Comparison of ENCODE assay signal across 8 cellular contexts in the genomic region with DNA sequence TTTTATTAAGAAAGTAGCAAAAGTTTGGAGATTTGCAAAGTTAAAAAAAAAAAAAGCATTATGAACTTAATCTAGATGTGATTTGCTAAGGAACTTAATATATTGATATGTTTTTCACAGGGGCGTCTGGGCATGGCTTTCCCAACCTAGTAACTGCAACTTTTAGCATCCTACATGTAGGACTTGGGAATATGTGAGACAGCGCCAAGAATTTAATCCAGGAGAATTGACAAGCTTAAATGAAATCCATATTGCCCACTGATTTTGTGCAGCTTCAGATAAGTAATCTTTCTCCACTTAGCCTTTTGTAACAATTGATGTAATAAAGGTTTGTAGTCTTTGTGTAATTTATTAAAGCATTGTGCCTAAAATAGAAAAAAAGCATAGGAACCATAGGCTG. TPM values are rescaled to one million over a fixed set of nuclear protein-coding genes. Genes with fewer than 3 reads are reported as not detected.
DNase-seq lines count a peak whose midpoint lies in the region; ATAC-seq and TF ChIP-seq lines count a peak whose summit lies in the region.

No MANE protein-coding gene starts in this region.

- peaks cover 3 to 44% (median 27%) of the 10 kb centered on the region in 5 donors for H3K36me3 Mint-ChIP-seq in naive thymus-derived CD4-positive, alpha-beta T cell

- peak overlapping the region; percentile 94 for H3K27ac ChIP-seq in KOPT-K1 (ENCODE audit: low read depth, low read length, poor library complexity, severe bottlenecking)
- H3K27ac ChIP-seq in naive thymus-derived CD4-positive, alpha-beta T cell (ENCODE audit: low read depth, low read length): peak overlapping the region; percentile 97

- H3K27me3 ChIP-seq in BJ (ENCODE audit: control insufficient read depth, insufficient read depth, low read length): no peaks in the 10 kb centered on the region
- H3K27me3 ChIP-seq in naive thymus-derived CD4-positive, alpha-beta T cell (ENCODE audit: control insufficient read depth in 2 of 2, insufficient read depth in 2 of 2, low read length in 2 of 2): no peaks in the 10 kb centered on the region

- H3K9me3 ChIP-seq in KOPT-K1 (ENCODE audit: insufficient read depth, low read length, poor library complexity, severe bottlenecking): no peaks in the 10 kb centered on the region
- H3K9me3 ChIP-seq in naive thymus-derived CD4-positive, alpha-beta T cell (ENCODE audit: control insufficient read depth in 2 of 3, low read length in 3 of 3): no peaks in the 10 kb centered on the region

- POLR2A ChIA-PET in BJ (lab: Charles Lee): interaction anchor here (0.7 kb wide), 1 partner anchor 59 kb away, joined by 3 read pairs; no protein-coding TSS in a partner anchor
- POLR2A ChIA-PET in naive thymus-derived CD4-positive, alpha-beta T cell (lab: Charles Lee): interaction anchor here (0.6 to 9.1 kb wide), 18 partner anchors 9 to 1550 kb away, joined by 3 to 115 read pairs (median 6); a partner anchor contains a TSS

- peak overlapping the region; percentile 98 to 100 (median 99) for H3K27ac Mint-ChIP-seq in naive thymus-derived CD4-positive, alpha-beta T cell

- CTCF ChIA-PET in BJ (lab: Yijun Ruan, JAX): no interaction called here
- CTCF ChIA-PET in naive thymus-derived CD4-positive, alpha-beta T cell (lab: Charles Lee): no interaction called here

- ATAC-seq in naive thymus-derived CD4-positive, alpha-beta T cell: no peak
- ATAC-seq in omental fat pad (ENCODE audit: low FRiP score) (no peak), HG03108 (IDR thresholded peaks at IDR 0.05; ENCODE audit: unreplicated experiment) (no peak), GM21619 (IDR thresholded peaks at IDR 0.05; ENCODE audit: unreplicated experiment) (no peak)

- H3K36me3 ChIP-seq in BJ (ENCODE audit: control insufficient read depth, insufficient read depth, low read length): peaks cover 2% of the 10 kb centered on the region; the same call in 1 of the 2 replicates
- H3K36me3 ChIP-seq in KOPT-K1 (ENCODE audit: insufficient read depth, low read length): peaks cover 27% of the 10 kb centered on the region
- H3K36me3 ChIP-seq in naive thymus-derived CD4-positive, alpha-beta T cell (ENCODE audit: control insufficient read depth in 2 of 3, insufficient read depth in 3 of 3, low read length in 3 of 3): peaks cover 0 to 24% (median 0%) of the 10 kb centered on the region in 3 experiments

- DNase-seq in BJ (ENCODE audit: low read depth) (no peak), dermis blood vessel endothelial cell (peak; percentile 23), omental fat pad (ENCODE audit: low spot score) (no peak), DMS153 (lab: John Stamatoyannopoulos, UW) (no peak)
- no peak for DNase-seq in naive thymus-derived CD4-positive, alpha-beta T cell

- TF ChIP-seq CTCF in BJ (IDR thresholded peaks at IDR 0.05; ENCODE audit: insufficient read depth, low read depth, low read length) (no peak), omental fat pad (IDR thresholded peaks at IDR 0.05) (no peak)

- H3K4me3 ChIP-seq in BJ (ENCODE audit: low read depth, low read length): peak overlapping the region; percentile 88
- peak overlapping the region; percentile 83 for H3K4me3 ChIP-seq in naive thymus-derived CD4-positive, alpha-beta T cell (ENCODE audit: low read length)

- intact Hi-C loops in naive thymus-derived CD4-positive, alpha-beta T cell (cut with micrococcal nuclease): loop anchor here (1.0 to 10.0 kb wide), 10 partner anchors 37 to 1391 kb away; a partner anchor contains a TSS

- peaks cover 29 to 71% (median 54%) of the 10 kb centered on the region in 7 donors for H3K4me1 Mint-ChIP-seq in naive thymus-derived CD4-positive, alpha-beta T cell

- peaks cover 0 to 22% (median 0%) of the 10 kb centered on the region in 11 donors for H3K9me3 Mint-ChIP-seq in naive thymus-derived CD4-positive, alpha-beta T cell

- H3K4me3 Mint-ChIP-seq in naive thymus-derived CD4-positive, alpha-beta T cell: peak overlapping the region; percentile 83 to 99 (median 98)

- peaks cover 38 to 39% of the 10 kb centered on the region in 2 donors for H3K4me1 ChIP-seq in naive thymus-derived CD4-positive, alpha-beta T cell (ENCODE audit: control insufficient read depth in 2 of 2, insufficient read depth in 2 of 2, low read length in 2 of 2)

- H3K27me3 Mint-ChIP-seq in naive thymus-derived CD4-positive, alpha-beta T cell: peaks cover 0 to 12% (median 0%) of the 10 kb centered on the region in 5 donors

RNA-seq across cellular contexts. Expression of a gene that starts 1.0 kb away (rescaled TPM):
- polyA plus RNA-seq in BJ (2011; rRNA removed): 17.1 and 21.9 TPM in 2 replicates
- 12.6 and 15.9 TPM in 2 replicates for polyA minus RNA-seq in BJ (2011; rRNA and poly(A)+ RNA removed)
- total RNA-seq in dermis blood vessel endothelial cell (110 and 113 TPM in 2 replicates), omental fat pad (10 to 100 TPM; 16.8 to 55.5 (median 30.6) TPM)
- total RNA-seq in naive thymus-derived CD4-positive, alpha-beta T cell: 10 to 100 TPM; 14.7 to 42.7 (median 16.8) TPM
- 10 to 100 TPM; 21.6 to 29.6 TPM for polyA plus RNA-seq in naive thymus-derived CD4-positive, alpha-beta T cell
